Comparison of ENCODE assay signal across 8 cellular contexts in genomic region chr1:16612332-16613172, GRCh38. TPM values are rescaled to one million over a fixed set of nuclear protein-coding genes. Genes with fewer than 3 reads are reported as not detected.
DNase-seq lines count a peak whose midpoint lies in the region; ATAC-seq lines count a peak whose summit lies in the region.

No MANE protein-coding gene starts in this region.

- in situ Hi-C loops in G401 (cut with HindIII; ENCODE audit: low sequenced_read_pairs), result no loop called here
- in situ Hi-C loops in SK-MEL-5 (cut with HindIII; ENCODE audit: low pct_unique_long_range_greater_than_20kb, low sequenced_read_pairs), result no loop called here

- H3K9me3 ChIP-seq in HUES48 (ENCODE audit: control insufficient read depth, insufficient read depth, low read length), result no peaks in the 10 kb centered on the region

- peaks cover 10% of the 10 kb centered on the region for H3K36me3 ChIP-seq in HUES48 (ENCODE audit: control insufficient read depth, insufficient read depth, low read length)

- H3K27me3 ChIP-seq in HUES48 (ENCODE audit: control insufficient read depth, insufficient read depth, low read length), result peaks cover 36% of the 10 kb centered on the region

- no peak overlapping the region for H3K9ac ChIP-seq in HUES48 (ENCODE audit: low read depth, low read length)

- H3K4me1 ChIP-seq in HUES48 (ENCODE audit: control insufficient read depth, insufficient read depth, low read length), result peaks cover 14% of the 10 kb centered on the region

- H3K4me3 ChIP-seq in HUES48 (ENCODE audit: low read depth, low read length) (peak overlapping the region; percentile 60), skin epidermis (peak overlapping the region; percentile 46 to 81 (median 59))

- ATAC-seq in HG03097 (IDR thresholded peaks at IDR 0.05; ENCODE audit: low FRiP score, unreplicated experiment), result no peak

- H3K27ac ChIP-seq in HUES48 (ENCODE audit: low read depth, low read length) (no peak overlapping the region), cingulate gyrus (ENCODE audit: low read depth, low read length) (peak overlapping the region; percentile 84), skin epidermis (peak overlapping the region; percentile 1 to 87 (median 67))

- DNase-seq in G401 (ENCODE audit: low spot score) (peak; percentile 89), SK-MEL-5 (ENCODE audit: low read depth, low spot score) (peak; percentile 48), islet precursor cell (peak; percentile 89), NCI-H1436 treated with DMSO at 0.1 percent for 48 hours (lab: John Stamatoyannopoulos, UW) (no peak)

RNA-seq across cellular contexts. Expression of gene NBPF1, which starts 0.8 kb away (rescaled TPM):
- total RNA-seq in G401 (2014; rRNA removed; shearing (Covaris generic)), result 10.3 and 27.6 TPM in 2 replicates
- total RNA-seq in SK-MEL-5 (2014; rRNA removed; shearing (Covaris generic)), result 16.1 and 16.2 TPM in 2 replicates
- polyA plus RNA-seq in SK-MEL-5 (2015; cell fraction: cytosol; rRNA removed), result 16.6 and 23.6 TPM in 2 replicates
- 35.0 and 36.3 TPM in 2 replicates for polyA plus RNA-seq in SK-MEL-5 (2015; cell fraction: nucleus; rRNA removed)

RNA-seq across cellular contexts. Expression of gene RNU1-3, which starts 54.2 kb away (rescaled TPM):
- not detected in 2 replicates for total RNA-seq in G401 (2014; rRNA removed; shearing (Covaris generic))
- total RNA-seq in SK-MEL-5 (2014; rRNA removed; shearing (Covaris generic)), result under 0.01 TPM in 1 of 2 replicates, not detected in the other
- not detected in 2 replicates for polyA plus RNA-seq in SK-MEL-5 (2015; cell fraction: cytosol; rRNA removed)
- polyA plus RNA-seq in SK-MEL-5 (2015; cell fraction: nucleus; rRNA removed), result not detected in 2 replicates
